Comparison of ENCODE assay signal across 8 cellular contexts in genomic region chr2:169573974-169574299, GRCh38. TPM values are rescaled to one million over a fixed set of nuclear protein-coding genes. Genes with fewer than 3 reads are reported as not detected.
DNase-seq lines count a peak whose midpoint lies in the region; ATAC-seq and TF ChIP-seq lines count a peak whose summit lies in the region.

No MANE protein-coding gene starts in this region.

- CTCF ChIA-PET in GM10248 (lab: Yijun Ruan, JAX): interaction anchor here (1.3 kb wide), 1 partner anchor 12 kb away, joined by 3 read pairs; no protein-coding TSS in a partner anchor

- peaks cover 15% of the 10 kb centered on the region for H3K36me3 Mint-ChIP-seq in endodermal cell (ENCODE audit: low read depth)

- no peaks in the 10 kb centered on the region for H3K9me3 ChIP-seq in DOHH2 (ENCODE audit: control insufficient read depth, insufficient read depth, low read length)
- H3K9me3 ChIP-seq in endodermal cell (ENCODE audit: control insufficient read depth, low read length): no peaks in the 10 kb centered on the region
- no peaks in the 10 kb centered on the region for H3K9me3 ChIP-seq in ovary

- H3K36me3 ChIP-seq in DOHH2 (ENCODE audit: control insufficient read depth, low read length) (peaks cover 4% of the 10 kb centered on the region; the same call in 1 of the 2 replicates), endodermal cell (ENCODE audit: control insufficient read depth, insufficient read depth, low read length) (peaks cover 9% of the 10 kb centered on the region), ovary (no peaks in the 10 kb centered on the region)

- H3K4me1 ChIP-seq in DOHH2 (ENCODE audit: control insufficient read depth, low read length) (peaks cover 10% of the 10 kb centered on the region), endodermal cell (ENCODE audit: control insufficient read depth, insufficient read depth, low read length) (peaks cover 6% of the 10 kb centered on the region), ovary (ENCODE audit: insufficient read depth) (peaks cover 2% of the 10 kb centered on the region)

- no peak for TF ChIP-seq POLR2A in NB4 (IDR thresholded peaks at IDR 0.05; ENCODE audit: extremely low read depth, insufficient read length)
- no peak for TF ChIP-seq POLR2A in ovary (IDR thresholded peaks at IDR 0.05)

- no peak for TF ChIP-seq EP300 in ovary (IDR thresholded peaks at IDR 0.05)

- H3K9ac ChIP-seq in endodermal cell (ENCODE audit: extremely low read depth, low read length, poor library complexity, severe bottlenecking): no peak overlapping the region

- WGBS in endodermal cell (ENCODE audit: insufficient coverage in 1 of 2, insufficient read length in 1 of 2), 2 experiments: 66 to 70% methylated on average over 4 of the region's 6 CpGs
- WGBS in ovary, 3 donors: 25 to 34% (median 27%) methylated on average over 6 of the region's 6 CpGs

- H3K4me2 ChIP-seq in DOHH2 (ENCODE audit: low read length): peak overlapping the region; percentile 84

- peaks cover 6% of the 10 kb centered on the region for H3K4me1 Mint-ChIP-seq in endodermal cell

- H3K27ac ChIP-seq in DOHH2 (ENCODE audit: low read depth, low read length) (no peak overlapping the region), endodermal cell (ENCODE audit: low read depth, low read length) (no peak overlapping the region), ovary (no peak overlapping the region)

- peaks cover 15% of the 10 kb centered on the region for H3K27me3 Mint-ChIP-seq in endodermal cell (ENCODE audit: insufficient read depth)

- no peaks in the 10 kb centered on the region for H4K20me1 ChIP-seq in DOHH2 (ENCODE audit: control insufficient read depth, insufficient read depth, low read depth, low read length)

- TF ChIP-seq CTCF in DOHH2 (IDR thresholded peaks at IDR 0.05; ENCODE audit: low read depth, low read length, poor library complexity, severe bottlenecking): no peak
- no peak for TF ChIP-seq CTCF in NB4 (IDR thresholded peaks at IDR 0.05; ENCODE audit: low read depth, low read length)
- no peak for TF ChIP-seq CTCF in endodermal cell (conservative IDR thresholded peaks at IDR 0.05)
- TF ChIP-seq CTCF in ovary (IDR thresholded peaks at IDR 0.05): no peak
- TF ChIP-seq CTCF in GM10248 (IDR thresholded peaks at IDR 0.05; ENCODE audit: control extremely low read depth, extremely low read depth, low read depth, missing control alignments): no peak

- peaks cover 12% of the 10 kb centered on the region for H3K9me3 Mint-ChIP-seq in endodermal cell

- H3K27me3 ChIP-seq in DOHH2 (ENCODE audit: control insufficient read depth, low read length): peaks cover 10% of the 10 kb centered on the region
- peaks cover 4% of the 10 kb centered on the region for H3K27me3 ChIP-seq in endodermal cell (ENCODE audit: control insufficient read depth, insufficient read depth, low read length, poor library complexity, severe bottlenecking)
- no peaks in the 10 kb centered on the region for H3K27me3 ChIP-seq in ovary

- peak overlapping the region; percentile 97 for H3K4me3 Mint-ChIP-seq in endodermal cell

- H3F3A ChIP-seq in DOHH2 (ENCODE audit: control insufficient read depth, insufficient read depth): no peaks in the 10 kb centered on the region

- no peaks in the 10 kb centered on the region for H3K9me2 ChIP-seq in DOHH2 (replicated peaks; ENCODE audit: control insufficient read depth, low read length)

- no peak for ATAC-seq in GM21367 (IDR thresholded peaks at IDR 0.05; ENCODE audit: unreplicated experiment)
- no peak for ATAC-seq in HG03108 (IDR thresholded peaks at IDR 0.05; ENCODE audit: unreplicated experiment)

- POLR2A ChIA-PET in GM10248 (lab: Yijun Ruan, JAX): interaction anchor here (1.2 kb wide), 1 partner anchor 11 kb away, joined by 4 read pairs; no protein-coding TSS in a partner anchor

- DNase-seq in NB4 (ENCODE audit: low read depth) (no peak), endodermal cell (no peak), ovary (no peak), GM10248 (ENCODE audit: extremely low spot score) (no peak)
- no peak for DNase-seq in stimulated activated CD4-positive, alpha-beta T cell treated with anti-CD3 and anti-CD28 coated beads, Interleukin-12 subunit alpha, Interleukin-12 subunit beta, amount 100 ng/mL, for 4 hours

- peaks cover 31% of the 10 kb centered on the region for H3K79me2 ChIP-seq in DOHH2 (ENCODE audit: control insufficient read depth, low read length)

- peak overlapping the region; percentile 98 for H3K27ac Mint-ChIP-seq in endodermal cell

- intact Hi-C loops in ovary (cut with DNase I): no loop called here

- H3K4me3 ChIP-seq in DOHH2 (ENCODE audit: low read length): peak overlapping the region; percentile 82
- H3K4me3 ChIP-seq in NB4 (ENCODE audit: low read depth, low read length): peak overlapping the region; percentile 96
- peak overlapping the region; percentile 95 for H3K4me3 ChIP-seq in endodermal cell (ENCODE audit: low read length)
- H3K4me3 ChIP-seq in ovary: peak overlapping the region; percentile 47

RNA-seq across cellular contexts. Expression of gene FASTKD1, which starts 0.3 kb away (rescaled TPM):
- total RNA-seq in endodermal cell (10 to 100 TPM; 45.2 to 56.0 TPM), ovary (10 to 100 TPM in 2 of 7 donors, 1 to 10 TPM in 5; 3.6 to 14.1 (median 8.0) TPM)
- 39.0 TPM for polyA plus RNA-seq in endodermal cell (2013, experiment 1 of 2)
- 29.5 TPM for polyA plus RNA-seq in endodermal cell (2013, experiment 2 of 2)
- 1 to 10 TPM; 1.9 to 9.7 TPM for polyA plus RNA-seq in ovary

RNA-seq across cellular contexts. Expression of gene PPIG, which starts 10.2 kb away (rescaled TPM):
- total RNA-seq in endodermal cell: 10 to 100 TPM; 59.5 to 72.7 TPM
- 50.7 TPM for polyA plus RNA-seq in endodermal cell (2013, experiment 1 of 2)
- polyA plus RNA-seq in endodermal cell (2013, experiment 2 of 2): 49.7 TPM
- total RNA-seq in ovary: 10 to 100 TPM; 35.2 to 64.5 (median 55.4) TPM
- 10 to 100 TPM; 29.3 to 36.4 TPM for polyA plus RNA-seq in ovary
